Comparison of ENCODE assay signal across 30 cellular contexts in genomic region chr20:6120491-6120988, GRCh38. TPM values are rescaled to one million over a fixed set of nuclear protein-coding genes. Genes with fewer than 3 reads are reported as not detected.
DNase-seq lines count a peak whose midpoint lies in the region; FAIRE-seq and TF ChIP-seq lines count a peak whose summit lies in the region.
"Had no signal": no experiment of that assay in that cellular context is flagged by ENCODE, and none has a peak within 500 bp of the region (broad histone marks: within the 10 kb centered on the region; RNA-seq: fewer than 3 reads in every experiment).

No MANE protein-coding gene starts in this region.

- H3K27me3 ChIP-seq in BLaER1 (0 out of 2 replicates have a peak, but pooled peaks cover 4% of the 10 kb centered on the region), H9 (ENCODE audit: insufficient read depth, low read length) (peaks cover 4% of the 10 kb centered on the region; the same call in 1 of the 2 replicates)
- H3K27me3 ChIP-seq: foreskin keratinocyte had no signal

- H3K36me3 Mint-ChIP-seq in H9 (ENCODE audit: insufficient read depth in 1 of 3, low read depth in 3 of 3), result peaks cover 25 to 30% (median 28%) of the 10 kb centered on the region in 3 experiments
- no peaks in the 10 kb centered on the region for H3K36me3 Mint-ChIP-seq in activated T-cell treated with anti-CD3 and anti-CD28 coated beads, Interleukin-2, amount 50 U/mL, for 24 hours (ENCODE audit: low read depth)
- H3K36me3 Mint-ChIP-seq: activated naive CD8-positive, alpha-beta T cell; stimulated activated naive B cell treated with anti-CD40 and anti-IgM and Interleukin-4, amounts not matched to agents 10 μg/mL and 1 μg/mL and 100 μg/mL, for 72 hours had no signal

- H2BK20ac ChIP-seq in H9 (ENCODE audit: low read depth, low read length, poor library complexity, severe bottlenecking), result no peak overlapping the region

- peaks cover 7% of the 10 kb centered on the region for H3K9me3 ChIP-seq in BLaER1
- no peaks in the 10 kb centered on the region for H3K9me3 ChIP-seq in H9 (ENCODE audit: control insufficient read depth, low read depth, low read length)
- H3K9me3 ChIP-seq: sigmoid colon, suprapubic skin, upper lobe of right lung had no signal

- H4K91ac ChIP-seq in H9 (ENCODE audit: insufficient read length, low read depth, low read length), result no peak overlapping the region

- H3K79me2 ChIP-seq in H9 (ENCODE audit: insufficient read depth, low read length), result no peaks in the 10 kb centered on the region

- H2AK5ac ChIP-seq in H9 (ENCODE audit: insufficient read length, low read length), result no peak overlapping the region

- peaks cover 9% of the 10 kb centered on the region for H3K23me2 ChIP-seq in H9 (ENCODE audit: insufficient read length, low read depth, low read length, poor library complexity, severe bottlenecking)

- WGBS in H9 (ENCODE audit: extremely low coverage, insufficient read length, low lambda C conversion rate), result no CpG with 5 or more reads among the region's 3 CpGs

- DNase-seq in H9, result no peak
- DNase-seq in NCI-H69 (lab: John Stamatoyannopoulos, UW), result peak; percentile 84
- no peak for DNase-seq in epithelial cell of prostate (ENCODE audit: low read depth, low spot score)
- no peak for DNase-seq in SIG-M5 treated with dmso at 0.1 percent for 504 hours (lab: John Stamatoyannopoulos, UW; ENCODE audit: unreplicated experiment)
- DNase-seq in H54 (ENCODE audit: insufficient read length, low spot score), result no peak
- DNase-seq in NCI-H2227 (lab: John Stamatoyannopoulos, UW; ENCODE audit: unreplicated experiment), result no peak
- DNase-seq in activated T-cell treated with anti-CD3 and anti-CD28 coated beads, Interleukin-2, amount 50 U/mL, for 24 hours, result no peak
- DNase-seq: activated CD4-positive, alpha-beta T cell treated with anti-CD3 and anti-CD28 coated beads, Interleukin-2, amount 50 U/mL, for 4 hours; activated CD8-positive, alpha-beta memory T cell treated with anti-CD3 and anti-CD28 coated beads, Interleukin-2, amount 50 U/mL, for 4 hours; anterior cingulate cortex; C1 segment of cervical spinal cord; COR-L47; cortex of kidney; DMS79 treated with DMSO at 0.1 percent for 48 hours; effector memory CD8-positive, alpha-beta T cell; foreskin keratinocyte; GF-D8; heart right ventricle; HFFc6; NCI-H2081 treated with DMSO at 0.1 percent for 48 hours; NCI-H510A; sigmoid colon; stimulated activated naive B cell treated with anti-CD40 and anti-IgM and Interleukin-4, amounts not matched to agents 10 μg/mL and 1 μg/mL and 100 μg/mL, for 72 hours; T-helper 1 cell; upper lobe of right lung had no signal

- H3K79me1 ChIP-seq in H9 (ENCODE audit: insufficient read depth, low read depth, low read length, poor library complexity, severe bottlenecking), result no peaks in the 10 kb centered on the region

- H3K14ac ChIP-seq in H9 (ENCODE audit: insufficient read depth, low read length), result no peak overlapping the region

- no peak for FAIRE-seq in H54 (lab: Jason Lieb, UNC)
- FAIRE-seq: GM19239 had no signal

- H3K4me1 ChIP-seq in BLaER1 (peaks cover 29% of the 10 kb centered on the region), H9 (ENCODE audit: insufficient read depth, low read length) (peaks cover 8% of the 10 kb centered on the region)

- H3K9ac ChIP-seq in BLaER1 (no peak overlapping the region), H9 (ENCODE audit: extremely low read depth, insufficient read length, low read length) (no peak overlapping the region)

- no peak overlapping the region for H2BK5ac ChIP-seq in H9 (ENCODE audit: insufficient read length, low read length)

- no peak overlapping the region for H3K18ac ChIP-seq in H9 (ENCODE audit: insufficient read length, low read depth, low read length)

- H2BK12ac ChIP-seq in H9 (ENCODE audit: insufficient read length, low read depth, low read length), result no peak overlapping the region

- no peak overlapping the region for H3K4me3 ChIP-seq in BLaER1
- H3K4me3 ChIP-seq: heart right ventricle, sigmoid colon, upper lobe of right lung had no signal

- no peak overlapping the region for H3K23ac ChIP-seq in H9 (ENCODE audit: insufficient read length, low read depth, low read length)

- no peak overlapping the region for H3T11ph ChIP-seq in H9 (ENCODE audit: low read length)

- H3K56ac ChIP-seq in H9 (ENCODE audit: insufficient read length, low read depth, low read length), result no peak overlapping the region

- H3K4ac ChIP-seq in H9 (ENCODE audit: low read depth, low read length), result no peak overlapping the region

- no peak overlapping the region; a peak in 1 of 7 replicates for H3K27ac Mint-ChIP-seq in H9
- no peak overlapping the region for H3K27ac Mint-ChIP-seq in activated T-cell treated with anti-CD3 and anti-CD28 coated beads, Interleukin-2, amount 50 U/mL, for 24 hours
- H3K27ac Mint-ChIP-seq: activated naive CD8-positive, alpha-beta T cell; activated T-helper 2 cell treated with anti-CD3 and anti-CD28 coated beads, Interferon-gamma antibody, Interleukin-2, Interleukin-4, amounts not matched to agents 10 μg/mL and 5 μg/mL and 100 μg/mL, durations not matched to agents 14 hours and 24 hours and 36 hours; effector memory CD8-positive, alpha-beta T cell; HFFc6; stimulated activated naive B cell treated with anti-CD40 and anti-IgM and Interleukin-4, amounts not matched to agents 10 μg/mL and 1 μg/mL and 100 μg/mL, for 72 hours had no signal

- H3K4me3 Mint-ChIP-seq in H9, result peak overlapping the region; percentile 19 to 34; a peak in 2 of 5 replicates
- H3K4me3 Mint-ChIP-seq in activated T-cell treated with anti-CD3 and anti-CD28 coated beads, Interleukin-2, amount 50 U/mL, for 24 hours, result no peak overlapping the region
- H3K4me3 Mint-ChIP-seq: activated naive CD8-positive, alpha-beta T cell; effector memory CD8-positive, alpha-beta T cell; HFFc6; stimulated activated naive B cell treated with anti-CD40 and anti-IgM and Interleukin-4, amounts not matched to agents 10 μg/mL and 1 μg/mL and 100 μg/mL, for 72 hours had no signal

- no peak for TF ChIP-seq CTCF in H9 (conservative IDR thresholded peaks at IDR 0.05)

- H3K27ac ChIP-seq in BLaER1 (peak overlapping the region; percentile 7; the same call in 1 of the 2 replicates), H9 (ENCODE audit: insufficient read length, low read depth, low read length) (no peak overlapping the region), epithelial cell of prostate (peak overlapping the region; percentile 100)
- H3K27ac ChIP-seq: foreskin keratinocyte, heart right ventricle, sigmoid colon, upper lobe of right lung had no signal

- H4K20me1 ChIP-seq in BLaER1, result no peaks in the 10 kb centered on the region
- H4K20me1 ChIP-seq in H9 (ENCODE audit: control insufficient read depth, insufficient read depth, insufficient read length), result no peaks in the 10 kb centered on the region

- no peak overlapping the region for H4K5ac ChIP-seq in H9 (ENCODE audit: insufficient read length, low read depth, low read length)

- H2BK120ac ChIP-seq in H9 (ENCODE audit: low read depth, low read length, poor library complexity, severe bottlenecking), result no peak overlapping the region

- H3K4me1 Mint-ChIP-seq in H9, result peaks cover 35 to 41% of the 10 kb centered on the region in 2 experiments
- H3K4me1 Mint-ChIP-seq in activated T-cell treated with anti-CD3 and anti-CD28 coated beads, Interleukin-2, amount 50 U/mL, for 24 hours (ENCODE audit: low read depth), result peaks cover 13% of the 10 kb centered on the region

- no peak for TF ChIP-seq POLR2A in H54 (IDR thresholded peaks at IDR 0.05; ENCODE audit: low read depth, low read length)

- H2AFZ ChIP-seq in H9 (ENCODE audit: low read length), result no peak overlapping the region

- H3K36me3 ChIP-seq in BLaER1, result peaks cover 24% of the 10 kb centered on the region
- H3K36me3 ChIP-seq: sigmoid colon, upper lobe of right lung had no signal

- H2BK15ac ChIP-seq in H9 (ENCODE audit: low read depth, low read length), result no peak overlapping the region

- no peak overlapping the region for H4K8ac ChIP-seq in H9 (replicated peaks; ENCODE audit: insufficient read length, low read depth, low read length)

- peaks cover 0 to under 1% of the 10 kb centered on the region in 2 experiments; a peak in 3 of 5 replicates for H3K9me3 Mint-ChIP-seq in H9
- H3K9me3 Mint-ChIP-seq in activated T-cell treated with anti-CD3 and anti-CD28 coated beads, Interleukin-2, amount 50 U/mL, for 24 hours, result no peaks in the 10 kb centered on the region
- H3K9me3 Mint-ChIP-seq: activated T-helper 2 cell treated with anti-CD3 and anti-CD28 coated beads, Interferon-gamma antibody, Interleukin-2, Interleukin-4, amounts not matched to agents 10 μg/mL and 5 μg/mL and 100 μg/mL, durations not matched to agents 14 hours and 24 hours and 36 hours; effector memory CD8-positive, alpha-beta T cell; HFFc6; stimulated activated naive B cell treated with anti-CD40 and anti-IgM and Interleukin-4, amounts not matched to agents 10 μg/mL and 1 μg/mL and 100 μg/mL, for 72 hours had no signal

- H3K4me2 ChIP-seq in BLaER1, result peak overlapping the region; percentile 88
- peak overlapping the region; percentile 9 for H3K4me2 ChIP-seq in H9 (ENCODE audit: insufficient read depth, insufficient read length, low read length)

- peaks cover 30% of the 10 kb centered on the region for H3K27me3 Mint-ChIP-seq in H9 (ENCODE audit: low read depth)
- H3K27me3 Mint-ChIP-seq in activated T-cell treated with anti-CD3 and anti-CD28 coated beads, Interleukin-2, amount 50 U/mL, for 24 hours, result peaks cover 61% of the 10 kb centered on the region

RNA-seq across cellular contexts. Expression of gene FERMT1, which starts 2.3 kb away (rescaled TPM):
- total RNA-seq in H9 (2021), result 9.6 and 9.7 TPM in 2 replicates
